In the genomic region with DNA sequence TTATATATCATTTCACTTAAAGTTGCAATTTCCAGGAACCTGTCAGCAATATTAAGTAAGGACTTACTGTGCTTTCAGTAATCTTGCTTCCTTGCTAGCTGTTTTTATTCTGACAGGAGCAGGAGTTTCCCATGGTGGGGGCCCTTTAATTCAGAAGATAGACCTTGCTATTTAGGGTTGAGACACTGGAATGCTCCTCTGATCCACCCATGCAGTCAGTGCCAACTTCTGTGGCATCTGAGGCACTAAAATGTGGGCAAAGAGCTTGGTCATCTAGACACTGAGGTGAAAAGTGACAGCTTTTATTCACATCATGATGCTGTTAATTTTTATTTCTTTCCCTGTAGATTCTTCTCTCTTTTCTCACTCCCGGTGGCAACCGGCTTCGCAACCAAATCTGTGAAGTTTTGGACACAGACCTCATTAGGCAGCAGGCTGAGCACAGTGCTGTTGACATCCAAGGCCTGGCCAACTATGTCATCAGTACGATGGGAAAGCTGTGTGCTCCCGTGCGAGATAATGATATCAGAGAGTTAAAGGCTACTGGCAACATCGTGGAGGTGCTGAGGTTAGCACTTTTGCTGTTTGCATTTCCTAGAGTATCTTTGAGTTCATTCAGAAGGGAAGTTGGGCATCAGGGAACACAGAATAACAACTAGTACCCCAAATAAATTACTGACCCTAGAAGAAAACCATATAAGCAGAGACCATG, we compare ENCODE assay signal across 13 cellular contexts.
"Had no signal": no experiment of that assay in that cellular context is flagged by ENCODE, and none has a peak within 500 bp of the region (broad histone marks: within the 10 kb centered on the region; RNA-seq: fewer than 3 reads in every experiment).

No MANE protein-coding gene starts in this region.

- H3K4me3 ChIP-seq: smooth muscle cell, tibial nerve had no signal

- H3K27me3 Mint-ChIP-seq: brain; dendritic cell treated with granulocyte-macrophage colony-stimulating factor and Interleukin-4, amounts not matched to agents 40 ng/mL and 50 ng/mL, for 4 days; effector memory CD8-positive, alpha-beta T cell; memory B cell had no signal

- H3K9me3 ChIP-seq: tibial nerve had no signal

- H3K27ac ChIP-seq: epithelial cell of prostate, tibial nerve had no signal

- H3K4me1 ChIP-seq: tibial nerve had no signal

- ATAC-seq: effector memory CD8-positive, alpha-beta T cell had no signal

- H3K27ac Mint-ChIP-seq: activated T-helper 2 cell treated with anti-CD3 and anti-CD28 coated beads, Interferon-gamma antibody, Interleukin-2, Interleukin-4, amounts not matched to agents 10 μg/mL and 5 μg/mL and 100 μg/mL, durations not matched to agents 14 hours and 24 hours and 36 hours; brain; dendritic cell treated with granulocyte-macrophage colony-stimulating factor and Interleukin-4, amounts not matched to agents 40 ng/mL and 50 ng/mL, for 4 days; effector memory CD8-positive, alpha-beta T cell; immature natural killer cell; memory B cell; nephron had no signal

- H3K4me3 Mint-ChIP-seq: brain; dendritic cell treated with granulocyte-macrophage colony-stimulating factor and Interleukin-4, amounts not matched to agents 40 ng/mL and 50 ng/mL, for 4 days; effector memory CD8-positive, alpha-beta T cell; immature natural killer cell; memory B cell; nephron had no signal

- H3K27me3 ChIP-seq: tibial nerve had no signal

- DNase-seq: activated naive CD4-positive, alpha-beta T cell treated with anti-CD3 and anti-CD28 coated beads, Interleukin-2, amount 50 U/mL, for 16 hours; amygdala; effector memory CD8-positive, alpha-beta T cell; immature natural killer cell; T-helper 9 cell had no signal

- H3K4me1 Mint-ChIP-seq: brain, nephron had no signal
